ENCODE assay signal across 11 cellular contexts in genomic region chr20:21074605-21075336, GRCh38. TPM values are rescaled to one million over a fixed set of nuclear protein-coding genes. Genes with fewer than 3 reads are reported as not detected.
DNase-seq lines count a peak whose midpoint lies in the region; ATAC-seq and TF ChIP-seq lines count a peak whose summit lies in the region.
"Had no signal": no experiment of that assay in that cellular context is flagged by ENCODE, and none has a peak within 500 bp of the region (broad histone marks: within the 10 kb centered on the region; RNA-seq: fewer than 3 reads in every experiment).

No MANE protein-coding gene starts in this region.

- H3K4me3 ChIP-seq in suprapubic skin: no peak overlapping the region

- H3K27me3 ChIP-seq in suprapubic skin: peaks cover 6% of the 10 kb centered on the region

- no peaks in the 10 kb centered on the region for H3K36me3 ChIP-seq in suprapubic skin

- no peak overlapping the region for H3K27ac ChIP-seq in suprapubic skin

- peak; percentile 34 for DNase-seq in NCI-H1105 treated with DMSO at 0.1 percent for 48 hours (lab: John Stamatoyannopoulos, UW)
- no peak for DNase-seq in NCI-H1105 (lab: John Stamatoyannopoulos, UW)
- peak; percentile 60 for DNase-seq in LHCN-M2 (ENCODE audit: low read depth)
- peak; percentile 70 for DNase-seq in kidney tubule cell (ENCODE audit: low spot score)
- no peak for DNase-seq in NCI-H1436 treated with DMSO at 0.1 percent for 48 hours (lab: John Stamatoyannopoulos, UW)
- no peak for DNase-seq in NCI-H128 (lab: John Stamatoyannopoulos, UW; ENCODE audit: unreplicated experiment)
- no peak for DNase-seq in suprapubic skin (ENCODE audit: low spot score in 2 of 2)
- DNase-seq: 8988T, HFFc6 had no signal

- no peak for TF ChIP-seq POLR2A in suprapubic skin (IDR thresholded peaks at IDR 0.05)

- H3K9me3 ChIP-seq in suprapubic skin: no peaks in the 10 kb centered on the region

- no peak for TF ChIP-seq CTCF in suprapubic skin (IDR thresholded peaks at IDR 0.05)

- WGBS in suprapubic skin: 75% methylated on average over 12 of the region's 12 CpGs

- no peaks in the 10 kb centered on the region for H3K4me1 ChIP-seq in suprapubic skin

- ATAC-seq in HG02623 (IDR thresholded peaks at IDR 0.05; ENCODE audit: unreplicated experiment): peak; percentile 89

- TF ChIP-seq EP300 in suprapubic skin (IDR thresholded peaks at IDR 0.05): no peak

RNA-seq across cellular contexts. Expression of gene LINC00237, which starts 31.4 kb away (rescaled TPM):
- total RNA-seq in LHCN-M2 (2014; rRNA removed) (not detected in 2 replicates), suprapubic skin (under 1 TPM in 1 of 4 donors, not detected in 3; 0.83 TPM)
- not detected for polyA plus RNA-seq in LHCN-M2 (2012)
- total RNA-seq: HFFc6; T-helper 1 cell treated with Interleukin-12 subunit alpha and Interleukin-12 subunit beta and Interleukin-4 antibody, amounts not matched to agents 30 ng/mL and 1 ng/mL, for 36 hours had no signal

RNA-seq across cellular contexts. Expression of gene KIZ, which starts 51.1 kb away (rescaled TPM):
- 9.6 and 12.6 TPM in 2 replicates for total RNA-seq in LHCN-M2 (2014; rRNA removed)
- polyA plus RNA-seq in LHCN-M2 (2012): 3.9 TPM
- total RNA-seq in suprapubic skin: 10 to 100 TPM; 14.7 to 43.0 (median 34.0) TPM

Comparison
In these comparisons a context has a peak if more than half of its experiments do, and no peak if none do; other contexts are left out.
1. DNase-seq: peak in NCI-H1105 treated with DMSO at 0.1 percent for 48 hours (single experiment), LHCN-M2 (single experiment) and kidney tubule cell (single experiment); none in NCI-H1105 (single experiment), NCI-H1436 treated with DMSO at 0.1 percent for 48 hours (single experiment), NCI-H128 (single experiment) and suprapubic skin (0 of 2).